In genomic region chr3:66722675-66723074, GRCh38 we compare ENCODE assay signal across 13 cellular contexts.
DNase-seq lines count a peak whose midpoint lies in the region; ATAC-seq and TF ChIP-seq lines count a peak whose summit lies in the region.
"Had no signal": no experiment of that assay in that cellular context is flagged by ENCODE, and none has a peak within 500 bp of the region (broad histone marks: within the 10 kb centered on the region; RNA-seq: fewer than 3 reads in every experiment).

No MANE protein-coding gene starts in this region.

- ATAC-seq in naive thymus-derived CD8-positive, alpha-beta T cell = no peak
- ATAC-seq in HG02870 (IDR thresholded peaks at IDR 0.05; ENCODE audit: unreplicated experiment) (no peak), HG02938 (IDR thresholded peaks at IDR 0.05; ENCODE audit: unreplicated experiment) (no peak)
- ATAC-seq: effector memory CD8-positive, alpha-beta T cell had no signal

- DNase-seq in AG08395 (ENCODE audit: low spot score) (peak; percentile 83), M059J (ENCODE audit: low read depth) (peak; percentile 44), epithelial cell of esophagus (ENCODE audit: low read depth) (peak; percentile 47), SK-N-DZ (ENCODE audit: low spot score) (no peak)
- no peak for DNase-seq in naive thymus-derived CD8-positive, alpha-beta T cell
- DNase-seq: effector memory CD8-positive, alpha-beta T cell; mammary epithelial cell; stimulated activated CD4-positive, alpha-beta T cell treated with anti-CD3 and anti-CD28 coated beads, Interleukin-15, amount 100 ng/mL, for 24 hours had no signal

- H3K4me3 ChIP-seq in epithelial cell of esophagus (ENCODE audit: low read length) = no peak overlapping the region
- no peak overlapping the region for H3K4me3 ChIP-seq in mesodermal cell (ENCODE audit: extremely low read depth, insufficient read depth, low read length, poor library complexity, severe bottlenecking)

- no peaks in the 10 kb centered on the region for H3K4me1 Mint-ChIP-seq in naive thymus-derived CD8-positive, alpha-beta T cell

- POLR2A ChIA-PET in naive thymus-derived CD8-positive, alpha-beta T cell (lab: Charles Lee) = no interaction called here

- no peak overlapping the region for H3K27ac Mint-ChIP-seq in naive thymus-derived CD8-positive, alpha-beta T cell
- H3K27ac Mint-ChIP-seq: effector memory CD8-positive, alpha-beta T cell; stimulated activated naive CD8-positive, alpha-beta T cell treated with anti-CD3 and anti-CD28 coated beads, Interleukin-15, Interleukin-2, amounts not matched to agents 100 ng/mL and 50 ng/mL, for 24 hours had no signal

- H3K27ac ChIP-seq in mesodermal cell (ENCODE audit: low read depth, low read length, severe bottlenecking) = peak overlapping the region; percentile 23
- H3K27ac ChIP-seq: C4-2B had no signal

- TF ChIP-seq CTCF in epithelial cell of esophagus (IDR thresholded peaks at IDR 0.05; ENCODE audit: insufficient read depth, low read depth, low read length, missing control alignments) = no peak

- no peaks in the 10 kb centered on the region for H3K36me3 Mint-ChIP-seq in naive thymus-derived CD8-positive, alpha-beta T cell

- H3K27me3 Mint-ChIP-seq in naive thymus-derived CD8-positive, alpha-beta T cell = peaks cover 5 to 38% (median 14%) of the 10 kb centered on the region in 5 donors

- no peak overlapping the region for H3K4me3 Mint-ChIP-seq in naive thymus-derived CD8-positive, alpha-beta T cell
- H3K4me3 Mint-ChIP-seq: effector memory CD8-positive, alpha-beta T cell; stimulated activated naive CD8-positive, alpha-beta T cell treated with anti-CD3 and anti-CD28 coated beads, Interleukin-15, Interleukin-2, amounts not matched to agents 100 ng/mL and 50 ng/mL, for 24 hours had no signal

- no peaks in the 10 kb centered on the region for H3K9me3 Mint-ChIP-seq in naive thymus-derived CD8-positive, alpha-beta T cell
- H3K9me3 Mint-ChIP-seq: effector memory CD8-positive, alpha-beta T cell; stimulated activated naive CD8-positive, alpha-beta T cell treated with anti-CD3 and anti-CD28 coated beads, Interleukin-15, Interleukin-2, amounts not matched to agents 100 ng/mL and 50 ng/mL, for 24 hours had no signal

- WGBS in mesodermal cell (ENCODE audit: insufficient coverage in 2 of 2), 2 experiments = no CpG with 5 or more reads among the region's 2 CpGs

- H3K9me3 ChIP-seq in mesodermal cell (ENCODE audit: control insufficient read depth, low read length) = no peaks in the 10 kb centered on the region

- no peaks in the 10 kb centered on the region for H3K36me3 ChIP-seq in mesodermal cell (ENCODE audit: control insufficient read depth, insufficient read depth, low read length)

- H3K4me1 ChIP-seq in mesodermal cell (ENCODE audit: control insufficient read depth, insufficient read depth, low read length, poor library complexity, severe bottlenecking) = peaks cover 19% of the 10 kb centered on the region

Comparison
In these comparisons a context has a peak if more than half of its experiments do, and no peak if none do; other contexts are left out.
1. DNase-seq: peak in AG08395 (single experiment), M059J (single experiment) and epithelial cell of esophagus (single experiment); none in naive thymus-derived CD8-positive, alpha-beta T cell (0 of 10) and SK-N-DZ (single experiment).